Comparison of ENCODE assay signal across 9 cellular contexts in genomic region chr17:35586569-35587073, GRCh38. TPM values are rescaled to one million over a fixed set of nuclear protein-coding genes. Genes with fewer than 3 reads are reported as not detected.
DNase-seq lines count a peak whose midpoint lies in the region; ATAC-seq and TF ChIP-seq lines count a peak whose summit lies in the region.
"Had no signal": no experiment of that assay in that cellular context is flagged by ENCODE, and none has a peak within 500 bp of the region (broad histone marks: within the 10 kb centered on the region; RNA-seq: fewer than 3 reads in every experiment).

No MANE protein-coding gene starts in this region.

- no peaks in the 10 kb centered on the region for H3K27me3 ChIP-seq in breast epithelium

- H3K9me3 ChIP-seq in breast epithelium (no peaks in the 10 kb centered on the region), mesodermal cell (ENCODE audit: control insufficient read depth, low read length) (no peaks in the 10 kb centered on the region)

- H3K4me1 ChIP-seq in breast epithelium (no peaks in the 10 kb centered on the region), mesodermal cell (ENCODE audit: control insufficient read depth, insufficient read depth, low read length, poor library complexity, severe bottlenecking) (peaks cover 5% of the 10 kb centered on the region)

- no peaks in the 10 kb centered on the region for H3K36me3 ChIP-seq in breast epithelium
- peaks cover 3% of the 10 kb centered on the region for H3K36me3 ChIP-seq in mesodermal cell (ENCODE audit: control insufficient read depth, insufficient read depth, low read length)

- H3K4me3 ChIP-seq in GM12864 (ENCODE audit: low read depth, low read length), result peak overlapping the region; percentile 92
- peak overlapping the region; percentile 73 to 90 (median 79) for H3K4me3 ChIP-seq in breast epithelium
- peak overlapping the region; percentile 90 for H3K4me3 ChIP-seq in mesodermal cell (ENCODE audit: extremely low read depth, insufficient read depth, low read length, poor library complexity, severe bottlenecking)

- DNase-seq in GM12864 (ENCODE audit: low read depth) (no peak), breast epithelium (ENCODE audit: low spot score in 2 of 2) (no peak), GM10248 (ENCODE audit: extremely low spot score) (no peak), KBM-7 (no peak)

- H3K27ac ChIP-seq in breast epithelium (peak overlapping the region; percentile 94 to 98), mesodermal cell (ENCODE audit: low read depth, low read length, severe bottlenecking) (peak overlapping the region; percentile 95)

- WGBS in mesodermal cell (ENCODE audit: insufficient coverage in 2 of 2), 2 experiments, result 55 to 92% methylated on average over 1 to 5 of the region's 7 CpGs

- ATAC-seq in HG03432 (IDR thresholded peaks at IDR 0.05; ENCODE audit: unreplicated experiment), result peak; percentile 13
- no peak for ATAC-seq in HG03097 (IDR thresholded peaks at IDR 0.05; ENCODE audit: low FRiP score, unreplicated experiment)
- ATAC-seq in GM21367 (IDR thresholded peaks at IDR 0.05; ENCODE audit: unreplicated experiment), result no peak

- POLR2A ChIA-PET in GM10248 (lab: Yijun Ruan, JAX), result interaction anchor here (1.3 kb wide), 1 partner anchor 8 kb away, joined by 5 read pairs; the partner anchor contains the start of gene PEX12

- intact Hi-C loops in breast epithelium (cut with DNase I; ENCODE audit: low total_unique reads), result no loop called here

- no peak for TF ChIP-seq POLR2A in breast epithelium (IDR thresholded peaks at IDR 0.05)

- TF ChIP-seq CTCF in GM12864 (IDR thresholded peaks at IDR 0.05; ENCODE audit: low read depth, low read length, missing control alignments) (no peak), breast epithelium (IDR thresholded peaks at IDR 0.05) (no peak), GM10248 (IDR thresholded peaks at IDR 0.05; ENCODE audit: control extremely low read depth, extremely low read depth, low read depth, missing control alignments) (no peak)

- CTCF ChIA-PET in GM10248 (lab: Yijun Ruan, JAX), result interaction anchor here (1.1 to 1.9 kb wide), 2 partner anchors 9 to 47 kb away, joined by 4 to 5 read pairs; no protein-coding TSS in a partner anchor

- in situ Hi-C loops in KBM-7 (cut with MboI; ENCODE audit: low pct_unique_long_range_greater_than_20kb, low sequenced_read_pairs), result no loop called here

RNA-seq across cellular contexts. Expression of gene AP2B1, which starts 0.5 kb away (rescaled TPM):
- total RNA-seq in breast epithelium, result 10 to 100 TPM; 78.4 to 91.9 (median 88.5) TPM
- polyA plus RNA-seq in mesodermal cell (2013, experiment 1 of 2), result 172 TPM
- 177 TPM for polyA plus RNA-seq in mesodermal cell (2013, experiment 2 of 2)

RNA-seq across cellular contexts. Expression of gene PEX12, which starts 8.2 kb away (rescaled TPM):
- total RNA-seq in breast epithelium, result 1 to 10 TPM; 5.1 to 10.0 (median 8.2) TPM
- 6.4 TPM for polyA plus RNA-seq in mesodermal cell (2013, experiment 1 of 2)
- 5.7 TPM for polyA plus RNA-seq in mesodermal cell (2013, experiment 2 of 2)

RNA-seq across cellular contexts. Expression of gene SLFN14, which starts 26.0 kb away (rescaled TPM):
- total RNA-seq in breast epithelium, result not detected
- polyA plus RNA-seq in mesodermal cell (2013, experiment 1 of 2), result not detected
- not detected for polyA plus RNA-seq in mesodermal cell (2013, experiment 2 of 2)
- total RNA-seq: M059J had no signal

RNA-seq across cellular contexts. Expression of gene SLFN12L, which starts 49.1 kb away (rescaled TPM):
- total RNA-seq in breast epithelium, result 1 to 10 TPM; 2.9 to 3.5 (median 3.3) TPM
- polyA plus RNA-seq in mesodermal cell (2013, experiment 1 of 2), result not detected
- polyA plus RNA-seq in mesodermal cell (2013, experiment 2 of 2), result not detected
